10 cellular contexts compared by ENCODE assay signal in genomic region chr2:97742381-97742847, GRCh38. TPM values are rescaled to one million over a fixed set of nuclear protein-coding genes. Genes with fewer than 3 reads are reported as not detected.
A peak's percentile ranks its signal among the peaks of the same experiment; 100 is the strongest.
DNase-seq lines count a peak whose midpoint lies in the region; ATAC-seq, FAIRE-seq and TF ChIP-seq lines count a peak whose summit lies in the region.
"Had no signal": no experiment of that assay in that cellular context is flagged by ENCODE, and none has a peak within 500 bp of the region (broad histone marks: within the 10 kb centered on the region; RNA-seq: fewer than 3 reads in every experiment).

No MANE protein-coding gene starts in this region.

- intact Hi-C loops in activated T-helper 2 cell treated with anti-CD3 and anti-CD28 coated beads, Interferon-gamma antibody, Interleukin-2, Interleukin-4, amounts not matched to agents 10 μg/mL and 5 μg/mL and 100 μg/mL, durations not matched to agents 14 hours and 24 hours and 36 hours (cut with micrococcal nuclease): no loop called here
- intact Hi-C loops in right cardiac atrium (cut with DNase I) (no loop called here), kidney (cut with DNase I) (no loop called here)

- TF ChIP-seq CTCF in kidney (IDR thresholded peaks at IDR 0.05; ENCODE audit: borderline replicate concordance, extremely low read depth, insufficient read depth): no peak

- ATAC-seq in right cardiac atrium: peak; percentile 82 to 85
- no peak for ATAC-seq in HG03280 (IDR thresholded peaks at IDR 0.05; ENCODE audit: unreplicated experiment)
- ATAC-seq in GM18873 (IDR thresholded peaks at IDR 0.05; ENCODE audit: low FRiP score, unreplicated experiment): no peak

- WGBS in right cardiac atrium: 47% methylated on average over 4 of the region's 4 CpGs

- no peaks in the 10 kb centered on the region for H3K9me3 ChIP-seq in CD8-positive, alpha-beta memory T cell (ENCODE audit: low read length)
- no peaks in the 10 kb centered on the region for H3K9me3 ChIP-seq in right cardiac atrium (ENCODE audit: control insufficient read depth, low read length)
- H3K9me3 ChIP-seq in kidney (ENCODE audit: control insufficient read depth in 1 of 2, low read length in 2 of 2): no peaks in the 10 kb centered on the region

- no peaks in the 10 kb centered on the region for H3K27me3 ChIP-seq in CD8-positive, alpha-beta memory T cell (ENCODE audit: insufficient read depth, low read length, poor library complexity, severe bottlenecking)
- no peaks in the 10 kb centered on the region for H3K27me3 ChIP-seq in right cardiac atrium (ENCODE audit: control insufficient read depth, insufficient read depth)

- no peak overlapping the region for H3K9ac ChIP-seq in kidney (ENCODE audit: low read length in 2 of 2)

- CTCF ChIA-PET in CD8-positive, alpha-beta memory T cell (lab: Charles Lee): interaction anchor here (0.6 to 14.9 kb wide), 7 partner anchors 13 to 92 kb away, joined by 3 to 301 read pairs (median 16); partner anchors contain the start of gene ZAP70

- H3K4me1 Mint-ChIP-seq in CD8-positive, alpha-beta memory T cell: peaks cover 74 to 85% (median 83%) of the 10 kb centered on the region in 3 donors
- H3K4me1 Mint-ChIP-seq in IgD-negative memory B cell: peaks cover 22 to 34% (median 29%) of the 10 kb centered on the region in 3 donors
- peaks cover 53% of the 10 kb centered on the region for H3K4me1 Mint-ChIP-seq in activated T-helper 2 cell treated with anti-CD3 and anti-CD28 coated beads, Interferon-gamma antibody, Interleukin-2, Interleukin-4, amounts not matched to agents 10 μg/mL and 5 μg/mL and 100 μg/mL, durations not matched to agents 14 hours and 24 hours and 36 hours (ENCODE audit: low read depth)

- peaks cover 0 to 1% of the 10 kb centered on the region in 2 donors for H3K27me3 Mint-ChIP-seq in CD8-positive, alpha-beta memory T cell
- H3K27me3 Mint-ChIP-seq in IgD-negative memory B cell: no peaks in the 10 kb centered on the region
- no peaks in the 10 kb centered on the region for H3K27me3 Mint-ChIP-seq in activated T-helper 2 cell treated with anti-CD3 and anti-CD28 coated beads, Interferon-gamma antibody, Interleukin-2, Interleukin-4, amounts not matched to agents 10 μg/mL and 5 μg/mL and 100 μg/mL, durations not matched to agents 14 hours and 24 hours and 36 hours (ENCODE audit: low read depth)

- peaks cover 24% of the 10 kb centered on the region for H3K36me3 ChIP-seq in CD8-positive, alpha-beta memory T cell (ENCODE audit: insufficient read depth, low read length)
- H3K36me3 ChIP-seq in kidney (ENCODE audit: control insufficient read depth in 1 of 2, insufficient read depth in 2 of 2, low read length in 2 of 2): no peaks in the 10 kb centered on the region

- H3K27ac ChIP-seq in CD8-positive, alpha-beta memory T cell (ENCODE audit: low read depth, low read length): no peak overlapping the region
- peak overlapping the region; percentile 5 for H3K27ac ChIP-seq in right cardiac atrium (ENCODE audit: low read length)
- no peak overlapping the region for H3K27ac ChIP-seq in kidney (ENCODE audit: low read depth in 2 of 2, low read length in 2 of 2)

- H3K4me3 Mint-ChIP-seq in CD8-positive, alpha-beta memory T cell: peak overlapping the region in 6 of 7 donors; percentile 53 to 89 (median 58)
- H3K4me3 Mint-ChIP-seq in IgD-negative memory B cell: no peak overlapping the region
- no peak overlapping the region for H3K4me3 Mint-ChIP-seq in activated T-helper 2 cell treated with anti-CD3 and anti-CD28 coated beads, Interferon-gamma antibody, Interleukin-2, Interleukin-4, amounts not matched to agents 10 μg/mL and 5 μg/mL and 100 μg/mL, durations not matched to agents 14 hours and 24 hours and 36 hours (ENCODE audit: low read depth)

- peak in 3 of 5 donors; percentile 16 to 61 (median 44) for DNase-seq in CD8-positive, alpha-beta memory T cell
- DNase-seq in activated T-helper 2 cell treated with anti-CD3 and anti-CD28 coated beads, Interferon-gamma antibody, Interleukin-2, Interleukin-4, amounts not matched to agents 10 μg/mL and 5 μg/mL and 100 μg/mL, durations not matched to agents 14 hours and 24 hours and 36 hours (ENCODE audit: low spot score): no peak
- DNase-seq in right cardiac atrium (peak in 2 of 3 donors; percentile 55 to 76), kidney (no peak), GF-D8 (lab: John Stamatoyannopoulos, UW) (no peak)
- DNase-seq: DMS153, SHP77 had no signal

- no peaks in the 10 kb centered on the region for H3K9me3 Mint-ChIP-seq in CD8-positive, alpha-beta memory T cell
- H3K9me3 Mint-ChIP-seq in IgD-negative memory B cell: peaks cover 0 to 2% (median 0%) of the 10 kb centered on the region in 3 donors
- H3K9me3 Mint-ChIP-seq in activated T-helper 2 cell treated with anti-CD3 and anti-CD28 coated beads, Interferon-gamma antibody, Interleukin-2, Interleukin-4, amounts not matched to agents 10 μg/mL and 5 μg/mL and 100 μg/mL, durations not matched to agents 14 hours and 24 hours and 36 hours: no peaks in the 10 kb centered on the region

- POLR2A ChIA-PET in CD8-positive, alpha-beta memory T cell (lab: Charles Lee): interaction anchor here (0.8 to 1.6 kb wide), 6 partner anchors 15 to 78 kb away, joined by 3 to 13 read pairs (median 3); partner anchors contain the start of gene ZAP70

- H3K4me3 ChIP-seq in CD8-positive, alpha-beta memory T cell (ENCODE audit: low read length): no peak overlapping the region
- H3K4me3 ChIP-seq in right cardiac atrium (ENCODE audit: low read length): no peak overlapping the region
- no peak overlapping the region for H3K4me3 ChIP-seq in kidney (ENCODE audit: low read length in 2 of 2)

- peak overlapping the region; percentile 76 to 98 (median 90) for H3K27ac Mint-ChIP-seq in CD8-positive, alpha-beta memory T cell
- peak overlapping the region in 2 of 3 donors; percentile 57 to 67 for H3K27ac Mint-ChIP-seq in IgD-negative memory B cell
- H3K27ac Mint-ChIP-seq in activated T-helper 2 cell treated with anti-CD3 and anti-CD28 coated beads, Interferon-gamma antibody, Interleukin-2, Interleukin-4, amounts not matched to agents 10 μg/mL and 5 μg/mL and 100 μg/mL, durations not matched to agents 14 hours and 24 hours and 36 hours: peak overlapping the region; percentile 87

- H3K36me3 Mint-ChIP-seq in CD8-positive, alpha-beta memory T cell: peaks cover 10 to 43% (median 17%) of the 10 kb centered on the region in 3 donors
- H3K36me3 Mint-ChIP-seq in IgD-negative memory B cell: peaks cover 9% of the 10 kb centered on the region
- peaks cover 62% of the 10 kb centered on the region for H3K36me3 Mint-ChIP-seq in activated T-helper 2 cell treated with anti-CD3 and anti-CD28 coated beads, Interferon-gamma antibody, Interleukin-2, Interleukin-4, amounts not matched to agents 10 μg/mL and 5 μg/mL and 100 μg/mL, durations not matched to agents 14 hours and 24 hours and 36 hours (ENCODE audit: low read depth)

- peaks cover 65% of the 10 kb centered on the region for H3K4me1 ChIP-seq in CD8-positive, alpha-beta memory T cell (ENCODE audit: insufficient read depth, low read length)
- H3K4me1 ChIP-seq in right cardiac atrium (ENCODE audit: control insufficient read depth, insufficient read depth, low read length) (peaks cover 6% of the 10 kb centered on the region), kidney (ENCODE audit: control insufficient read depth in 1 of 2, insufficient read depth in 1 of 2, low read depth in 1 of 2, low read length in 2 of 2) (peaks cover 0 to 4% of the 10 kb centered on the region in 2 donors)

- FAIRE-seq in kidney (lab: Jason Lieb, UNC): no peak

RNA-seq across cellular contexts. Expression of gene ZAP70, which starts 29.0 kb away (rescaled TPM):
- total RNA-seq in CD8-positive, alpha-beta memory T cell: 100 to 1,000 TPM; 180 to 197 TPM
- 184 TPM for polyA plus RNA-seq in CD8-positive, alpha-beta memory T cell
- polyA plus RNA-seq in IgD-negative memory B cell: 4.6 TPM
- total RNA-seq in activated T-helper 2 cell treated with anti-CD3 and anti-CD28 coated beads, Interferon-gamma antibody, Interleukin-2, Interleukin-4, amounts not matched to agents 10 μg/mL and 5 μg/mL and 100 μg/mL, durations not matched to agents 14 hours and 24 hours and 36 hours: 231 and 234 TPM in 2 replicates
- total RNA-seq in right cardiac atrium: 1 to 10 TPM in 3 of 4 donors, under 1 TPM in 1; 0.62 to 1.5 (median 1.1) TPM
- polyA plus RNA-seq in right cardiac atrium: 1.3 TPM
- total RNA-seq in kidney: 15.0 TPM
- polyA plus RNA-seq in kidney (ENCODE audit: insufficient read depth, low read depth, low replicate concordance): 0.37 TPM

Comparison
In these comparisons a context has a peak if more than half of its experiments do, and no peak if none do; other contexts are left out.
1. DNase-seq: peak in CD8-positive, alpha-beta memory T cell (3 of 5) and right cardiac atrium (2 of 3); none in activated T-helper 2 cell treated with anti-CD3 and anti-CD28 coated beads, Interferon-gamma antibody, Interleukin-2, Interleukin-4, amounts not matched to agents 10 μg/mL and 5 μg/mL and 100 μg/mL, durations not matched to agents 14 hours and 24 hours and 36 hours (single experiment), kidney (single experiment) and GF-D8 (single experiment).
2. H3K4me3 Mint-ChIP-seq: peak in CD8-positive, alpha-beta memory T cell (6 of 7); none in IgD-negative memory B cell (0 of 4) and activated T-helper 2 cell treated with anti-CD3 and anti-CD28 coated beads, Interferon-gamma antibody, Interleukin-2, Interleukin-4, amounts not matched to agents 10 μg/mL and 5 μg/mL and 100 μg/mL, durations not matched to agents 14 hours and 24 hours and 36 hours (single experiment).
3. ATAC-seq: peak in right cardiac atrium (2 of 2); none in HG03280 (single experiment) and GM18873 (single experiment).
4. RNA of gene ZAP70, which starts 29.0 kb away (total RNA-seq): 231 to 234 TPM in activated T-helper 2 cell treated with anti-CD3 and anti-CD28 coated beads, Interferon-gamma antibody, Interleukin-2, Interleukin-4, amounts not matched to agents 10 μg/mL and 5 μg/mL and 100 μg/mL, durations not matched to agents 14 hours and 24 hours and 36 hours and 180 to 197 TPM in CD8-positive, alpha-beta memory T cell; 15.0 TPM in kidney (single experiment) and 0.62 to 1.5 TPM in right cardiac atrium; every median in the first group is over 10 times any median in the second.
5. Peak in every context shown above with its lines, with median percentiles within 50 percentile points of each other: H3K27ac Mint-ChIP-seq.